15 cellular contexts compared by ENCODE assay signal in the genomic region with DNA sequence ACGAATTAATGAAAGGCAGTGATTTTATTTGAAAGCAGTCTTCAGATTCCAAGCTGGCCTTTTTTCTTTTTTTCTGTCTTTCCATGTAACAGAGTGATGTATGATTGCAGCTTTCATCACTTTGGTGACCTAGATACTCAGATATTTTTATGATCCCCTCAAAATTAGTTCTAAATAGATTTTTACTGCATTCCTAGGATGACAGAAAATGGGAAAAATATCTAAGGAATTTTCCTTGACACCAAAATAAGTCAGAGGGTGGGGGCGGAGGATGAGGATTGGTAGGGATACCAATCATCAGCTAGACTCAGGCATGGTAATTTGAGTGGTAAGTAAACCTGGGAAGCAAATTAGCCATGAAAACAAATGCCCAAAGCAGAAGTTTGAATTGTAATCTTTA. TPM values are rescaled to one million over a fixed set of nuclear protein-coding genes. Genes with fewer than 3 reads are reported as not detected.
DNase-seq lines count a peak whose midpoint lies in the region; ATAC-seq and TF ChIP-seq lines count a peak whose summit lies in the region.
"Had no signal": no experiment of that assay in that cellular context is flagged by ENCODE, and none has a peak within 500 bp of the region (broad histone marks: within the 10 kb centered on the region; RNA-seq: fewer than 3 reads in every experiment).

No MANE protein-coding gene starts in this region.

- H3K9me2 ChIP-seq in GM23248 (ENCODE audit: insufficient read depth): no peaks in the 10 kb centered on the region

- H3K27me3 Mint-ChIP-seq in stimulated activated naive CD8-positive, alpha-beta T cell treated with anti-CD3 and anti-CD28 coated beads, Interleukin-15, amount 100 ng/mL, for 72 hours: peaks cover 8% of the 10 kb centered on the region

- H3K79me2 ChIP-seq in GM23248 (ENCODE audit: insufficient read depth): no peaks in the 10 kb centered on the region

- no peak overlapping the region for H3K4me3 Mint-ChIP-seq in stimulated activated naive CD8-positive, alpha-beta T cell treated with anti-CD3 and anti-CD28 coated beads, Interleukin-15, amount 100 ng/mL, for 72 hours
- H3K4me3 Mint-ChIP-seq: natural killer cell had no signal

- H3K27ac ChIP-seq in GM23248: no peak overlapping the region
- H3K27ac ChIP-seq in RWPE1: no peak overlapping the region
- H3K27ac ChIP-seq: heart left ventricle, uterus, VCaP had no signal

- H3K4me2 ChIP-seq in GM23248 (ENCODE audit: unreplicated experiment): peak overlapping the region; percentile 58

- CTCF ChIA-PET in RWPE1 (lab: Yijun Ruan, JAX): interaction anchor here (0.6 kb wide), 1 partner anchor 45 kb away, joined by 6 read pairs; no protein-coding TSS in a partner anchor

- H3K4me1 Mint-ChIP-seq in stimulated activated naive CD8-positive, alpha-beta T cell treated with anti-CD3 and anti-CD28 coated beads, Interleukin-15, amount 100 ng/mL, for 72 hours: no peaks in the 10 kb centered on the region
- H3K4me1 Mint-ChIP-seq: natural killer cell had no signal

- peaks cover 17% of the 10 kb centered on the region for H3F3A ChIP-seq in GM23248 (ENCODE audit: insufficient read depth)

- H4K20me1 ChIP-seq in GM23248 (ENCODE audit: insufficient read depth): no peaks in the 10 kb centered on the region

- no peaks in the 10 kb centered on the region for H3K9me3 Mint-ChIP-seq in stimulated activated naive CD8-positive, alpha-beta T cell treated with anti-CD3 and anti-CD28 coated beads, Interleukin-15, amount 100 ng/mL, for 72 hours
- H3K9me3 Mint-ChIP-seq: natural killer cell had no signal

- H3K4me1 ChIP-seq in GM23248 (ENCODE audit: insufficient read depth): peaks cover 20% of the 10 kb centered on the region
- H3K4me1 ChIP-seq: heart left ventricle, uterus had no signal

- no peak for ATAC-seq in stimulated activated naive CD8-positive, alpha-beta T cell treated with anti-CD3 and anti-CD28 coated beads, Interleukin-15, amount 100 ng/mL, for 72 hours
- ATAC-seq in HG03196 (IDR thresholded peaks at IDR 0.05; ENCODE audit: unreplicated experiment): no peak
- ATAC-seq: heart left ventricle, left lobe of liver, natural killer cell had no signal

- peak overlapping the region; percentile 30; the same call in 1 of the 2 replicates for H3K4me3 ChIP-seq in GM23248
- H3K4me3 ChIP-seq: heart left ventricle, uterus had no signal

- H3K9me3 ChIP-seq in GM23248 (ENCODE audit: low read depth): no peaks in the 10 kb centered on the region
- H3K9me3 ChIP-seq: heart left ventricle, uterus had no signal

- no peak overlapping the region for H2AFZ ChIP-seq in GM23248

- POLR2A ChIA-PET in RWPE1 (lab: Yijun Ruan, JAX; ENCODE audit: low non-redundant PET): interaction anchor here (0.6 kb wide), 1 partner anchor 25 kb away, joined by 3 read pairs; the partner anchor contains the start of gene SAP30

- peak; percentile 48 for DNase-seq in GM23248
- peak; percentile 13 for DNase-seq in RWPE1 (ENCODE audit: low spot score)
- peak; percentile 65 for DNase-seq in fibroblast of peridontal ligament (ENCODE audit: extremely low read depth)
- no peak for DNase-seq in T-helper 2 cell
- DNase-seq in stimulated activated naive CD8-positive, alpha-beta T cell treated with anti-CD3 and anti-CD28 coated beads, Interleukin-15, amount 100 ng/mL, for 72 hours: no peak
- no peak for DNase-seq in activated effector memory CD4-positive, alpha-beta T cell treated with Interleukin-2 at 50 U/mL for 16 hours
- DNase-seq: activated naive CD4-positive, alpha-beta T cell treated with Interleukin-2 at 50 U/mL for 16 hours; heart left ventricle; natural killer cell; NK-92 treated with Interleukin-12 subunit alpha and Interleukin-12 subunit beta, amount 100 ng/mL, for 24 hours; stimulated activated CD4-positive, alpha-beta T cell treated with anti-CD3 and anti-CD28 coated beads, Interleukin-4, amount 100 ng/mL, for 1 hour; uterus had no signal

- no peak overlapping the region for H3K27ac Mint-ChIP-seq in stimulated activated naive CD8-positive, alpha-beta T cell treated with anti-CD3 and anti-CD28 coated beads, Interleukin-15, amount 100 ng/mL, for 72 hours
- H3K27ac Mint-ChIP-seq: natural killer cell had no signal

- in situ Hi-C loops in GM23248 (cut with MboI): no loop called here

- H3K9ac ChIP-seq in GM23248: no peak overlapping the region

- TF ChIP-seq CTCF in RWPE1 (conservative IDR thresholded peaks at IDR 0.05; ENCODE audit: low read depth): no peak

- no peaks in the 10 kb centered on the region for H3K36me3 ChIP-seq in GM23248 (ENCODE audit: low read depth)
- H3K36me3 ChIP-seq: heart left ventricle, uterus had no signal

- H3K27me3 ChIP-seq in GM23248 (replicated peaks; ENCODE audit: insufficient read depth): peaks cover 10% of the 10 kb centered on the region; the same call in 1 of the 2 replicates
- H3K27me3 ChIP-seq: heart left ventricle, uterus had no signal

- WGBS in GM23248 (ENCODE audit: low coverage in 1 of 2, low lambda C conversion rate in 2 of 2, missing lambda C conversion rate in 2 of 2), 2 experiments: 10 to 19% methylated on average over 2 of the region's 2 CpGs

RNA-seq across cellular contexts. Expression of gene HMGB2, which starts 11.9 kb away (rescaled TPM):
- total RNA-seq in GM23248 (2014; rRNA removed; shearing (Covaris generic)): 23.8 and 31.1 TPM in 2 replicates
- polyA plus RNA-seq in GM23248 (2016; fragmentation: Nextera tagmentation; extraction: Ambion mirVana): 91.6 and 92.0 TPM in 2 replicates

RNA-seq across cellular contexts. Expression of gene SAP30, which starts 24.7 kb away (rescaled TPM):
- 4.4 and 5.3 TPM in 2 replicates for total RNA-seq in GM23248 (2014; rRNA removed; shearing (Covaris generic))
- polyA plus RNA-seq in GM23248 (2016; fragmentation: Nextera tagmentation; extraction: Ambion mirVana): 6.1 and 9.8 TPM in 2 replicates

RNA-seq across cellular contexts. Expression of gene SCRG1, which starts 52.8 kb away (rescaled TPM):
- under 0.01 TPM in 1 of 2 replicates, not detected in the other for total RNA-seq in GM23248 (2014; rRNA removed; shearing (Covaris generic))
- 0.16 and 0.43 TPM in 2 replicates for polyA plus RNA-seq in GM23248 (2016; fragmentation: Nextera tagmentation; extraction: Ambion mirVana)
- total RNA-seq: left lobe of liver, natural killer cell had no signal

Comparison
In these comparisons a context has a peak if more than half of its experiments do, and no peak if none do; other contexts are left out.
1. DNase-seq: peak in GM23248 (single experiment), RWPE1 (single experiment) and fibroblast of peridontal ligament (single experiment); none in T-helper 2 cell (0 of 5), stimulated activated naive CD8-positive, alpha-beta T cell treated with anti-CD3 and anti-CD28 coated beads, Interleukin-15, amount 100 ng/mL, for 72 hours (0 of 2) and activated effector memory CD4-positive, alpha-beta T cell treated with Interleukin-2 at 50 U/mL for 16 hours (single experiment).